In the genomic region with DNA sequence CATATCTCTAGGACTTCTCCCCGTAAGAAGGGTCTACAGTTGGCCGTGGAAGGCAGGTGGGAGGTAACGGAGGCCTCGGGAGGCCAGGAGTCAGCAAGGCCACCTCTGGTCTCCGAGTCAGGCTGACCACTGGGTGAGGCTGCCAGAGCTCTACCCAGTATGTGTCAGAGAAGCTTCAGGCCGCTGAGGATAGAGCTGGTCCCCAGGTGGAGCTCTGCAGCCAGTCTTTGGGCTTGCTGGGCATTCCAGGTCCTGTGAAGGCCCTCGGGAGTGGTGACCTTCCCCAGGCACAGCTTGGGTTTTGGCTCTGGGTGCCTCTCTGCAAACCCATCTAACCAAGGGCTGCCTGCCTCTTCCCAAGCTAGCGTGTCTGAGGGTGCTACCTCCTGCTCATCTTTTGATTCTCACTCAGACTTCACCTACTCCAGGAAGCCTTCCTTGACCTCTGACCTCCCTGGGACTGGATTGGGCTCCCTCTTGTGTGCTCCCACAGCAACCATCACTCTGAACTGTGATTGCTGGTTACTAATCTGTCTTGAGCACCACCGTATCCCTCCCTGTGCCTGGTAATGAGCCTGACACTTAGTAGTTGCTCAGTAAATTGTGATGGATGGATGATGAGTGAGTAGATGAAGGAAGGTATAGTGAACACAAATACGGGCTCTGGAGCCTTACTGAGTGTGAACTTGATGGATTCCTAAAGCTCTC, we compare ENCODE assay signal across 17 cellular contexts. TPM values are rescaled to one million over a fixed set of nuclear protein-coding genes. Genes with fewer than 3 reads are reported as not detected.
"Had no signal": no experiment of that assay in that cellular context is flagged by ENCODE, and none has a peak within 500 bp of the region (broad histone marks: within the 10 kb centered on the region; RNA-seq: fewer than 3 reads in every experiment).

No MANE protein-coding gene starts in this region.

- H3K27ac ChIP-seq: ascending aorta, esophagus muscularis mucosa, hepatocyte, left ventricle myocardium inferior, tibial nerve, uterus had no signal

- H3K27me3 ChIP-seq: ascending aorta, hepatocyte, uterus had no signal

- H3K4me3 Mint-ChIP-seq: activated CD4-positive, alpha-beta memory T cell treated with anti-CD3 and anti-CD28 coated beads for 36 hours; activated T-cell treated with anti-CD3 and anti-CD28 coated beads, Interleukin-2, amount 50 U/mL, for 72 hours; memory B cell; natural killer cell had no signal

- H3K9me3 Mint-ChIP-seq: activated CD4-positive, alpha-beta memory T cell treated with anti-CD3 and anti-CD28 coated beads for 36 hours; activated T-cell treated with anti-CD3 and anti-CD28 coated beads, Interleukin-2, amount 50 U/mL, for 72 hours; memory B cell; natural killer cell had no signal

- DNase-seq: activated CD4-positive, alpha-beta memory T cell treated with anti-CD3 and anti-CD28 coated beads for 36 hours; activated T-cell treated with anti-CD3 and anti-CD28 coated beads, Interleukin-2, amount 50 U/mL, for 72 hours; kidney; left ventricle myocardium inferior; natural killer cell; stimulated activated CD4-positive, alpha-beta T cell treated with anti-CD3 and anti-CD28 coated beads, Interleukin-15, amount 100 ng/mL, for 24 hours; stimulated activated CD4-positive, alpha-beta T cell treated with anti-CD3 and anti-CD28 coated beads, Interleukin-4, amount 100 ng/mL, for 1 hour; stimulated activated naive CD4-positive, alpha-beta T cell; T-helper 9 cell; uterus had no signal

- FAIRE-seq: bronchial epithelial cell, endometrium, kidney had no signal

- H3K4me1 ChIP-seq: ascending aorta, esophagus muscularis mucosa, uterus had no signal

- H3K36me3 Mint-ChIP-seq: activated CD4-positive, alpha-beta memory T cell treated with anti-CD3 and anti-CD28 coated beads for 36 hours; memory B cell; natural killer cell had no signal

- H3K79me2 ChIP-seq: hepatocyte had no signal

- H2AFZ ChIP-seq: hepatocyte had no signal

- H3K4me2 ChIP-seq: hepatocyte had no signal

- H3K36me3 ChIP-seq: ascending aorta, esophagus muscularis mucosa, left ventricle myocardium inferior, tibial nerve, uterus had no signal

- ATAC-seq: activated T-cell treated with anti-CD3 and anti-CD28 coated beads, Interleukin-2, amount 50 U/mL, for 72 hours; natural killer cell had no signal

- H3K9me3 ChIP-seq: ascending aorta, esophagus muscularis mucosa, left ventricle myocardium inferior, tibial nerve, uterus had no signal

- H3K27ac Mint-ChIP-seq: activated CD4-positive, alpha-beta memory T cell treated with anti-CD3 and anti-CD28 coated beads for 36 hours; activated T-cell treated with anti-CD3 and anti-CD28 coated beads, Interleukin-2, amount 50 U/mL, for 72 hours; memory B cell; natural killer cell had no signal

- H3K4me3 ChIP-seq: ascending aorta, esophagus muscularis mucosa, hepatocyte, left ventricle myocardium inferior, tibial nerve, uterus had no signal

RNA-seq across cellular contexts. Expression of gene RHBDL3, which starts 22.3 kb away (rescaled TPM):
- total RNA-seq: ascending aorta, bronchial epithelial cell had no signal
